1 cellular context compared by ENCODE assay signal in genomic region chr1:25566730-25567341, GRCh38.
TF ChIP-seq lines count a peak whose summit lies in the region.

No MANE protein-coding gene starts in this region.

TF ChIP-seq in GM23338, 12 proteins besides CTCF, POLR2A, EP300 and RAD21 (continued from another document):
- no peak for TF ChIP-seq ZNF462 (CRISPR knock-in tag; IDR thresholded peaks at IDR 0.05)
- no peak for TF ChIP-seq STAT1 (IDR thresholded peaks at IDR 0.05; ENCODE audit: unreplicated experiment)
- TF ChIP-seq POLR2AphosphoS5 (IDR thresholded peaks at IDR 0.05; ENCODE audit: low read depth) = no peak
